Comparison of ENCODE assay signal across 15 cellular contexts in genomic region chr6:75094614-75095321, GRCh38.
DNase-seq lines count a peak whose midpoint lies in the region; TF ChIP-seq lines count a peak whose summit lies in the region.
"Had no signal": no experiment of that assay in that cellular context is flagged by ENCODE, and none has a peak within 500 bp of the region (broad histone marks: within the 10 kb centered on the region; RNA-seq: fewer than 3 reads in every experiment).

No MANE protein-coding gene starts in this region.

- peaks cover 2% of the 10 kb centered on the region for H3K9me3 Mint-ChIP-seq in activated T-cell treated with anti-CD3 and anti-CD28 coated beads, Interleukin-2, amount 50 U/mL, for 24 hours
- H3K9me3 Mint-ChIP-seq: activated T-helper 2 cell treated with anti-CD3 and anti-CD28 coated beads, Interferon-gamma antibody, Interleukin-2, Interleukin-4, amounts not matched to agents 10 μg/mL and 5 μg/mL and 100 μg/mL, durations not matched to agents 14 hours and 24 hours and 36 hours; central memory CD8-positive, alpha-beta T cell; naive B cell; type B pancreatic cell had no signal

- H3K4me1 ChIP-seq in cardiac muscle cell (ENCODE audit: low read depth) (no peaks in the 10 kb centered on the region), right atrium auricular region (peaks cover 0 to 10% of the 10 kb centered on the region in 2 donors), uterus (peaks cover 4 to 6% of the 10 kb centered on the region in 2 donors)

- no peaks in the 10 kb centered on the region for H3K36me3 Mint-ChIP-seq in activated T-cell treated with anti-CD3 and anti-CD28 coated beads, Interleukin-2, amount 50 U/mL, for 24 hours (ENCODE audit: low read depth)
- H3K36me3 Mint-ChIP-seq: naive B cell, type B pancreatic cell had no signal

- H3K27me3 ChIP-seq in cardiac muscle cell: no peaks in the 10 kb centered on the region
- no peaks in the 10 kb centered on the region for H3K27me3 ChIP-seq in right atrium auricular region
- H3K27me3 ChIP-seq in uterus: no peaks in the 10 kb centered on the region

- DNase-seq in cardiac muscle cell (ENCODE audit: low read depth in 1 of 2, low spot score in 1 of 2): peak in 1 of 2 donors; percentile 87
- no peak for DNase-seq in right atrium auricular region (ENCODE audit: low spot score)
- no peak for DNase-seq in coronary artery (ENCODE audit: low spot score)
- DNase-seq in myocyte (ENCODE audit: low read depth): peak; percentile 64
- DNase-seq in uterus: no peak
- no peak for DNase-seq in D341Med (ENCODE audit: low spot score)
- DNase-seq in iPS-NIHi7 (ENCODE audit: extremely low spot score): no peak
- DNase-seq in activated T-cell treated with anti-CD3 and anti-CD28 coated beads, Interleukin-2, amount 50 U/mL, for 24 hours: no peak
- DNase-seq: MM.1S, naive B cell, NCI-H2107, T-helper 17 cell had no signal

- no peak for TF ChIP-seq POLR2A in uterus (IDR thresholded peaks at IDR 0.05)

- H3K9me3 ChIP-seq in cardiac muscle cell (ENCODE audit: low read depth): no peaks in the 10 kb centered on the region
- no peaks in the 10 kb centered on the region for H3K9me3 ChIP-seq in right atrium auricular region
- no peaks in the 10 kb centered on the region for H3K9me3 ChIP-seq in uterus

- no peaks in the 10 kb centered on the region for H3K36me3 ChIP-seq in cardiac muscle cell
- no peaks in the 10 kb centered on the region for H3K36me3 ChIP-seq in right atrium auricular region
- H3K36me3 ChIP-seq in uterus: no peaks in the 10 kb centered on the region

- H3K27ac Mint-ChIP-seq in activated T-cell treated with anti-CD3 and anti-CD28 coated beads, Interleukin-2, amount 50 U/mL, for 24 hours: no peak overlapping the region
- H3K27ac Mint-ChIP-seq: activated T-helper 2 cell treated with anti-CD3 and anti-CD28 coated beads, Interferon-gamma antibody, Interleukin-2, Interleukin-4, amounts not matched to agents 10 μg/mL and 5 μg/mL and 100 μg/mL, durations not matched to agents 14 hours and 24 hours and 36 hours; naive B cell; T-helper 17 cell; type B pancreatic cell had no signal

- H3K27ac ChIP-seq in cardiac muscle cell (no peak overlapping the region), right atrium auricular region (no peak overlapping the region), coronary artery (peak overlapping the region; percentile 42 to 64), uterus (peak overlapping the region; percentile 58 to 70)

- H3K4me3 ChIP-seq in cardiac muscle cell: no peak overlapping the region
- no peak overlapping the region for H3K4me3 ChIP-seq in right atrium auricular region
- H3K4me3 ChIP-seq in coronary artery: no peak overlapping the region
- no peak overlapping the region for H3K4me3 ChIP-seq in uterus

- H3K4me1 Mint-ChIP-seq in activated T-cell treated with anti-CD3 and anti-CD28 coated beads, Interleukin-2, amount 50 U/mL, for 24 hours (ENCODE audit: low read depth): no peaks in the 10 kb centered on the region
- H3K4me1 Mint-ChIP-seq: central memory CD8-positive, alpha-beta T cell; naive B cell; T-helper 17 cell had no signal

- TF ChIP-seq CTCF in cardiac muscle cell (IDR thresholded peaks at IDR 0.05; ENCODE audit: low read depth, low read length): peak; percentile 19
- no peak for TF ChIP-seq CTCF in right atrium auricular region (IDR thresholded peaks at IDR 0.05)
- TF ChIP-seq CTCF in coronary artery (IDR thresholded peaks at IDR 0.05): no peak
- peak in 1 of 4 experiments; percentile 4 for TF ChIP-seq CTCF in uterus (IDR thresholded peaks at IDR 0.05)

- H3K27me3 Mint-ChIP-seq in activated T-cell treated with anti-CD3 and anti-CD28 coated beads, Interleukin-2, amount 50 U/mL, for 24 hours: no peaks in the 10 kb centered on the region
- H3K27me3 Mint-ChIP-seq: central memory CD8-positive, alpha-beta T cell; naive B cell; T-helper 17 cell; type B pancreatic cell had no signal

- intact Hi-C loops in uterus (cut with DNase I; ENCODE audit: low total_unique reads): no loop called here

- no peak overlapping the region for H3K4me3 Mint-ChIP-seq in activated T-cell treated with anti-CD3 and anti-CD28 coated beads, Interleukin-2, amount 50 U/mL, for 24 hours
- H3K4me3 Mint-ChIP-seq: central memory CD8-positive, alpha-beta T cell; naive B cell; T-helper 17 cell; type B pancreatic cell had no signal

Comparison
In these comparisons a context has a peak if more than half of its experiments do, and no peak if none do; other contexts are left out.
1. H3K27ac ChIP-seq: peak in coronary artery (2 of 2) and uterus (2 of 2); none in cardiac muscle cell (single experiment) and right atrium auricular region (0 of 2).